Comparison of ENCODE assay signal across 16 cellular contexts in the genomic region with DNA sequence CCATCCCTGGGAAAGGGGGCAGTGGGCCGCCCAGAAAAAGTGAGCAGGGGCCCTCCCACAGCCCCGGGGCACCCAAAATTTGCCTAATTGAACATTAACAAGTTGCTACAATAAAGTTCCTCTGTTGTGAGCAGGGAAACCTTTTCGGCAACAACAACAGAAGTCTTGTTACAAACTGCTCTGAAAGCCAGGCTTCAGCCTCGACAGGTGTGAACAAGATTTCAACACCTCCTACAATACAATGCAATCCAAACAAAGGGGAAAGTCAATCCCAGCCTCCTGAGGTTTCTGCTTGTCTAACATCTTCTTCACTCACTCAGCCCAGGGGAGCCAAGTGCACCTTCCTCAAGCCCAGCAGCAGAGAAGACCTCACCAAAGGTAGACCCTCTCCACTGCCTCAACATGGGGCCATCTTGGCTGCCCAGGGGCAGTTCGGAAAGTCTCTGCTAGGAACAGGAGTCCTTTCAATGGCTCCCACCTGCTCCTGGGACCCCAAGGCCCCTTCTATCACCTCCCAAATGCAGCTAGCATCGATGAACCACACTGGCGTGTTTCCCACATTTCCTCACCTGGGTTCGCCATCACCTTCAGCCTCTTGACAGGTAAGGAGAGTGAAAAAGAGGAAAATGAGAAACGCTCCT. TPM values are rescaled to one million over a fixed set of nuclear protein-coding genes. Genes with fewer than 3 reads are reported as not detected.
DNase-seq lines count a peak whose midpoint lies in the region; ATAC-seq, FAIRE-seq and TF ChIP-seq lines count a peak whose summit lies in the region.
"Had no signal": no experiment of that assay in that cellular context is flagged by ENCODE, and none has a peak within 500 bp of the region (broad histone marks: within the 10 kb centered on the region; RNA-seq: fewer than 3 reads in every experiment).

No MANE protein-coding gene starts in this region.

- H3K18ac ChIP-seq in H1 (ENCODE audit: extremely low read depth, low read length): no peak overlapping the region

- H3K27me3 ChIP-seq in right cardiac atrium (ENCODE audit: control insufficient read depth, insufficient read depth): no peaks in the 10 kb centered on the region
- peaks cover 54 to 90% (median 82%) of the 10 kb centered on the region in 4 experiments for H3K27me3 ChIP-seq in H1 (replicated peaks in 1 of 4; ENCODE audit: control insufficient read depth in 3 of 4, extremely low read depth in 1 of 4, insufficient read depth in 3 of 4, low read length in 3 of 4)
- peaks cover 91% of the 10 kb centered on the region for H3K27me3 ChIP-seq in neural progenitor cell
- no peaks in the 10 kb centered on the region for H3K27me3 ChIP-seq in tibial artery

- H4K20me1 ChIP-seq in H1 (replicated peaks in 1 of 2; ENCODE audit: control insufficient read depth in 1 of 2, insufficient read depth in 2 of 2, low read length in 2 of 2): peaks cover 32 to 41% of the 10 kb centered on the region in 2 experiments
- H4K20me1 ChIP-seq in neural progenitor cell (ENCODE audit: low read depth): peaks cover 77% of the 10 kb centered on the region

- peaks cover 4% of the 10 kb centered on the region for H3K36me3 Mint-ChIP-seq in neural progenitor cell
- H3K36me3 Mint-ChIP-seq in activated CD4-positive, alpha-beta memory T cell treated with anti-CD3 and anti-CD28 coated beads for 36 hours: no peaks in the 10 kb centered on the region

- no peaks in the 10 kb centered on the region for H3K9me3 ChIP-seq in right cardiac atrium (ENCODE audit: control insufficient read depth, low read length)
- H3K9me3 ChIP-seq in H1 (ENCODE audit: insufficient read depth in 2 of 2, low read depth in 1 of 2, low read length in 1 of 2): no peaks in the 10 kb centered on the region
- no peaks in the 10 kb centered on the region for H3K9me3 ChIP-seq in neural progenitor cell (ENCODE audit: low read depth)
- H3K9me3 ChIP-seq in tibial artery: no peaks in the 10 kb centered on the region

- no peak overlapping the region for H3K27ac ChIP-seq in right cardiac atrium (ENCODE audit: low read length)
- H3K27ac ChIP-seq in H1 (ENCODE audit: low read depth, low read length): no peak overlapping the region
- no peak overlapping the region for H3K27ac ChIP-seq in neural progenitor cell
- H3K27ac ChIP-seq in tibial artery: peak overlapping the region; percentile 79 to 99
- H3K27ac ChIP-seq: HL-60 had no signal

- no peaks in the 10 kb centered on the region for H3K9me3 Mint-ChIP-seq in neural progenitor cell
- no peaks in the 10 kb centered on the region for H3K9me3 Mint-ChIP-seq in activated CD4-positive, alpha-beta memory T cell treated with anti-CD3 and anti-CD28 coated beads for 36 hours

- no peak overlapping the region for H3K14ac ChIP-seq in H1 (ENCODE audit: insufficient read length)

- no peak for TF ChIP-seq CTCF in H1 (IDR thresholded peaks at IDR 0.05; ENCODE audit: control extremely low read depth in 1 of 3, insufficient read depth in 1 of 3, low read depth in 1 of 3, low read length in 3 of 3)
- no peak for TF ChIP-seq CTCF in neural progenitor cell (IDR thresholded peaks at IDR 0.05)
- TF ChIP-seq CTCF in tibial artery (IDR thresholded peaks at IDR 0.05): no peak

- 89% methylated on average over 9 of the region's 9 CpGs for WGBS in right cardiac atrium
- WGBS in H1 (ENCODE audit: extremely low coverage in 1 of 2, insufficient coverage in 1 of 2, insufficient read length in 1 of 2, insufficient replicate concordance in 2 of 2, low coverage in 1 of 2, low lambda C conversion rate in 2 of 2, missing lambda C conversion rate in 1 of 2), 2 experiments: 80% methylated on average over 8 of the region's 9 CpGs; no CpG with 5 or more reads in 1 of the 2 experiments

- H3K27ac Mint-ChIP-seq in neural progenitor cell: peak overlapping the region; percentile 89
- H3K27ac Mint-ChIP-seq in activated CD4-positive, alpha-beta memory T cell treated with anti-CD3 and anti-CD28 coated beads for 36 hours: no peak overlapping the region

- no peaks in the 10 kb centered on the region for H3K36me3 ChIP-seq in H1 (ENCODE audit: control insufficient read depth in 2 of 4, insufficient read depth in 4 of 4, low read length in 3 of 4)
- no peaks in the 10 kb centered on the region for H3K36me3 ChIP-seq in neural progenitor cell
- H3K36me3 ChIP-seq in tibial artery: no peaks in the 10 kb centered on the region

- H2AFZ ChIP-seq in H1 (ENCODE audit: low read length) (no peak overlapping the region), neural progenitor cell (replicated peaks) (no peak overlapping the region)

- TF ChIP-seq POLR2A in H1 (IDR thresholded peaks at IDR 0.05; ENCODE audit: control extremely low read depth in 1 of 2, low read depth in 2 of 2, low read length in 2 of 2): no peak

- DNase-seq in cardiac septum (ENCODE audit: low spot score) (peak; percentile 56), right cardiac atrium (no peak), H1 (ENCODE audit: low read depth in 1 of 2, low spot score in 2 of 2) (no peak), neural progenitor cell (ENCODE audit: low spot score) (no peak), tibial artery (peak in 1 of 2 donors; percentile 55), DMS53 (lab: John Stamatoyannopoulos, UW) (no peak), NCI-H1694 (lab: John Stamatoyannopoulos, UW) (no peak)
- no peak for DNase-seq in activated CD4-positive, alpha-beta memory T cell treated with anti-CD3 and anti-CD28 coated beads for 36 hours
- DNase-seq: C1 segment of cervical spinal cord, NCI-H1417 treated with DMSO at 0.1 percent for 48 hours, NCI-H2029 treated with DMSO at 0.1 percent for 48 hours, NCI-H345, NCI-H69 had no signal

- no peak overlapping the region for H3K23ac ChIP-seq in H1 (ENCODE audit: insufficient read length)

- TF ChIP-seq EP300 in H1 (IDR thresholded peaks at IDR 0.05; ENCODE audit: borderline replicate concordance in 1 of 2, low read depth in 2 of 2, low read length in 2 of 2): no peak

- no peak overlapping the region for H2BK12ac ChIP-seq in H1 (ENCODE audit: low read depth, low read length)

- no peak overlapping the region for H2BK15ac ChIP-seq in H1 (ENCODE audit: low read length)

- H3K4ac ChIP-seq in H1 (replicated peaks; ENCODE audit: insufficient read length, low read depth, low read length): no peak overlapping the region

- no peak overlapping the region for H2BK5ac ChIP-seq in H1 (ENCODE audit: low read depth, low read length)

- no peak for ATAC-seq in right cardiac atrium
- ATAC-seq: HCT116 had no signal

- POLR2A ChIA-PET in H1 (lab: Charles Lee; ENCODE audit: partially characterized antibody): no interaction called here
- POLR2A ChIA-PET in activated CD4-positive, alpha-beta memory T cell treated with anti-CD3 and anti-CD28 coated beads for 36 hours (lab: Charles Lee): no interaction called here

- peaks cover 80% of the 10 kb centered on the region for H3K4me1 Mint-ChIP-seq in neural progenitor cell
- H3K4me1 Mint-ChIP-seq in activated CD4-positive, alpha-beta memory T cell treated with anti-CD3 and anti-CD28 coated beads for 36 hours (ENCODE audit: low read depth): no peaks in the 10 kb centered on the region

- H2AK5ac ChIP-seq in H1 (ENCODE audit: low read depth, low read length): no peak overlapping the region

- H3K23me2 ChIP-seq in H1 (ENCODE audit: low read depth, low read length): no peaks in the 10 kb centered on the region; the same call in 1 of the 2 replicates

- no peak overlapping the region for H4K5ac ChIP-seq in H1 (ENCODE audit: insufficient read length, low read depth, low read length)

- no peak overlapping the region for H4K91ac ChIP-seq in H1 (replicated peaks; ENCODE audit: insufficient read length, low read length)

- H2BK20ac ChIP-seq in H1 (ENCODE audit: low read length): no peak overlapping the region

- H3K79me2 ChIP-seq in H1 (ENCODE audit: control insufficient read depth in 1 of 2, insufficient read depth in 2 of 2, low read length in 2 of 2) (no peaks in the 10 kb centered on the region), neural progenitor cell (ENCODE audit: low read depth) (no peaks in the 10 kb centered on the region)

- peaks cover 2% of the 10 kb centered on the region for H3K27me3 Mint-ChIP-seq in neural progenitor cell (ENCODE audit: insufficient read depth, low read depth)
- H3K27me3 Mint-ChIP-seq in activated CD4-positive, alpha-beta memory T cell treated with anti-CD3 and anti-CD28 coated beads for 36 hours: no peaks in the 10 kb centered on the region

- CTCF ChIA-PET in H1 (lab: Charles Lee; ENCODE audit: partially characterized antibody): interaction anchor here (1.0 to 1.4 kb wide), 5 partner anchors 18 to 196 kb away, joined by 3 to 4 read pairs (median 3); no protein-coding TSS in a partner anchor
- CTCF ChIA-PET in activated CD4-positive, alpha-beta memory T cell treated with anti-CD3 and anti-CD28 coated beads for 36 hours (lab: Charles Lee): no interaction called here

- H3F3A ChIP-seq in neural progenitor cell (ENCODE audit: low read depth): peaks cover 31% of the 10 kb centered on the region

- no peak overlapping the region for H3K4me3 Mint-ChIP-seq in neural progenitor cell
- H3K4me3 Mint-ChIP-seq in activated CD4-positive, alpha-beta memory T cell treated with anti-CD3 and anti-CD28 coated beads for 36 hours: no peak overlapping the region

- FAIRE-seq in H1 (lab: Jason Lieb, UNC): no peak
- FAIRE-seq: HTR-8/SVneo had no signal

- intact Hi-C loops in cardiac septum (cut with DNase I) (no loop called here), right cardiac atrium (cut with DNase I) (no loop called here), tibial artery (cut with DNase I; ENCODE audit: low total_unique reads) (no loop called here)
- intact Hi-C loops in activated CD4-positive, alpha-beta memory T cell treated with anti-CD3 and anti-CD28 coated beads for 36 hours (cut with micrococcal nuclease): no loop called here

- H3K4me1 ChIP-seq in right cardiac atrium (ENCODE audit: control insufficient read depth, insufficient read depth, low read length): peaks cover 27% of the 10 kb centered on the region
- peaks cover 6 to 9% (median 7%) of the 10 kb centered on the region in 4 experiments for H3K4me1 ChIP-seq in H1 (replicated peaks in 1 of 4; ENCODE audit: control insufficient read depth in 3 of 4, insufficient read depth in 4 of 4, low read length in 3 of 4)
- H3K4me1 ChIP-seq in neural progenitor cell: peaks cover 30% of the 10 kb centered on the region
- peaks cover 12 to 100% (median 63%) of the 10 kb centered on the region in 4 donors for H3K4me1 ChIP-seq in tibial artery

- TF ChIP-seq RAD21 in H1 (IDR thresholded peaks at IDR 0.05 in 1 of 2, conservative IDR thresholded peaks at IDR 0.05 in 1 of 2; ENCODE audit: low read depth in 2 of 2, low read length in 2 of 2): no peak

- H2BK120ac ChIP-seq in H1 (replicated peaks; ENCODE audit: low read depth, low read length): no peak overlapping the region

- no peak overlapping the region for H3K56ac ChIP-seq in H1 (replicated peaks; ENCODE audit: insufficient read length, low read depth, low read length)

- H4K8ac ChIP-seq in H1 (ENCODE audit: extremely low read depth, insufficient read depth, low read length): no peak overlapping the region

- H3K4me3 ChIP-seq in right cardiac atrium (ENCODE audit: low read length): no peak overlapping the region
- H3K4me3 ChIP-seq in H1 (ENCODE audit: extremely low read depth in 1 of 4, insufficient read depth in 2 of 4, low read depth in 3 of 4, low read length in 4 of 4): no peak overlapping the region
- no peak overlapping the region for H3K4me3 ChIP-seq in neural progenitor cell
- H3K4me3 ChIP-seq in tibial artery: no peak overlapping the region

- no peak overlapping the region for H3K4me2 ChIP-seq in H1 (ENCODE audit: insufficient read depth in 1 of 2, low read depth in 2 of 2, low read length in 2 of 2)
- no peak overlapping the region for H3K4me2 ChIP-seq in neural progenitor cell

- H3K9ac ChIP-seq in H1 (replicated peaks in 1 of 4; ENCODE audit: extremely low read depth in 1 of 4, low read depth in 3 of 4, low read length in 3 of 4) (no peak overlapping the region), neural progenitor cell (no peak overlapping the region)

- H3K79me1 ChIP-seq in H1 (ENCODE audit: low read depth, low read length): no peaks in the 10 kb centered on the region

RNA-seq across cellular contexts. Expression of gene ZFHX3, which starts 19.1 kb away (rescaled TPM):
- total RNA-seq in cardiac septum (15.7 TPM), right cardiac atrium (10 to 100 TPM in 2 of 4 donors, 1 to 10 TPM in 2; 9.1 to 18.2 (median 11.0) TPM), neural progenitor cell (ENCODE audit: low replicate concordance) (1.5 and 2.4 TPM in 2 replicates)
- polyA plus RNA-seq in right cardiac atrium (4.3 TPM), H1 (2011; rRNA removed) (0.08 and 0.11 TPM in 2 replicates)
- total RNA-seq in H1 (2021; fragmentation: NEBNext Ultra II Directional; extraction: Animal tissue kit (Norgen Biotek cat#: 25700)): 0.90 and 0.99 TPM in 2 replicates
- 0.09 TPM for polyA plus RNA-seq in H1 (2011; cell fraction: cytosol; rRNA removed)
- polyA plus RNA-seq in H1 (2011; cell fraction: nucleus; rRNA removed): 0.27 TPM
- 0.71 to 1.2 TPM (median 1.0 TPM) in 4 replicates for polyA plus RNA-seq in H1 (2012, experiment 1 of 2)
- polyA plus RNA-seq in H1 (2012, experiment 2 of 2): 0.04 TPM
- 0.30 TPM for polyA plus RNA-seq in H1 (2013, experiment 1 of 2)
- 0.26 TPM for polyA plus RNA-seq in H1 (2013, experiment 2 of 2)
- polyA minus RNA-seq in H1 (2011; rRNA and poly(A)+ RNA removed): 0.41 and 0.57 TPM in 2 replicates
- 0.44 TPM for polyA minus RNA-seq in H1 (2011; cell fraction: cytosol; rRNA and poly(A)+ RNA removed)
- polyA minus RNA-seq in H1 (2011; cell fraction: nucleus; rRNA and poly(A)+ RNA removed): 0.90 TPM
- under 1 TPM; 0.21 to 0.68 TPM for total RNA-seq in activated CD4-positive, alpha-beta memory T cell treated with anti-CD3 and anti-CD28 coated beads for 36 hours

Comparison
In these comparisons a context has a peak if more than half of its experiments do, and no peak if none do; other contexts are left out.
1. H3K27ac ChIP-seq: peak in tibial artery (2 of 2); none in right cardiac atrium (single experiment), H1 (single experiment) and neural progenitor cell (single experiment).